In the genomic region with DNA sequence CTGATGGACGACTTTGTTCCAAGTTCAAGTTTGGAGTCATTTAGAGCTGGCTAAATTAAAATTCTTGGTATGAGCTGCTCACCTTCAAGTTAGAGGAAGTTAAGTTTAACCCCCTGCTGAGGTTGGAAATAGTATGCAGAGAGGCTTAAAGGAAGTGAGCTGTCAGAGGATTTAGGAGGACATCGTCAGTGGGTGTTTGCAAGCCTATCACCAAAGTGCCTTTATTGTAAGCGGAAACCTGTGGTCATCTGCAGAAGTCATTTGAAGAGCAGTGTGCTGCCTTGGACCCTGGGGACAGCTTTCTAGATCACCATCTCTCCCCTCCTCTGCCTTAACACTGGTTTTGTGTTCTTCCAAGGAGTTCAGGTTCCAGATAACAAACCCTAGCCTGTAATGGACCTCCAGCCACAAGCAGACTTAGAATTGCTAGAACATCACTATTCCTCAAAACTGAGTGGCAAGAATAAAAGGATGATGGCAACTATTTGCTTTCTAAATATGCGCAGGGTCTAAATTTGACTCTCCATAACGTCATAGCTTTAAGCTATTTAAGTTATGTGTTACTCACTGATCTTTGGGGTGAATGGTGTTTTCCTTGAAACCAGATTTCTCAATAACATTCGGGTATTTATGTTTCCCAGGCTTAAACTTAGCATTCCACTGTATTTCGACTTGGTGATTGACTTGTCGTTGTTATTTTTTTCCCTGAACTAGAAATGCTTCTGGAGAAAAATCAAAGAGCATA, we compare ENCODE assay signal across 1 cellular context.
TF ChIP-seq lines count a peak whose summit lies in the region.

No MANE protein-coding gene starts in this region.

TF ChIP-seq in GM12878, 131 proteins besides CTCF, POLR2A, EP300 and RAD21:
- TF ChIP-seq, protein P1, sequence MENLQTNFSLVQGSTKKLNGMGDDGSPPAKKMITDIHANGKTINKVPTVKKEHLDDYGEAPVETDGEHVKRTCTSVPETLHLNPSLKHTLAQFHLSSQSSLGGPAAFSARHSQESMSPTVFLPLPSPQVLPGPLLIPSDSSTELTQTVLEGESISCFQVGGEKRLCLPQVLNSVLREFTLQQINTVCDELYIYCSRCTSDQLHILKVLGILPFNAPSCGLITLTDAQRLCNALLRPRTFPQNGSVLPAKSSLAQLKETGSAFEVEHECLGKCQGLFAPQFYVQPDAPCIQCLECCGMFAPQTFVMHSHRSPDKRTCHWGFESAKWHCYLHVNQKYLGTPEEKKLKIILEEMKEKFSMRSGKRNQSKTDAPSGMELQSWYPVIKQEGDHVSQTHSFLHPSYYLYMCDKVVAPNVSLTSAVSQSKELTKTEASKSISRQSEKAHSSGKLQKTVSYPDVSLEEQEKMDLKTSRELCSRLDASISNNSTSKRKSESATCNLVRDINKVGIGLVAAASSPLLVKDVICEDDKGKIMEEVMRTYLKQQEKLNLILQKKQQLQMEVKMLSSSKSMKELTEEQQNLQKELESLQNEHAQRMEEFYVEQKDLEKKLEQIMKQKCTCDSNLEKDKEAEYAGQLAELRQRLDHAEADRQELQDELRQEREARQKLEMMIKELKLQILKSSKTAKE (IDR thresholded peaks at IDR 0.05; ENCODE audit: low read depth, poor library complexity, severe bottlenecking): no peak
- TF ChIP-seq SPI1 (IDR thresholded peaks at IDR 0.05; ENCODE audit: borderline replicate concordance, insufficient read depth, low read depth, low read length) (no peak), ATF7 (IDR thresholded peaks at IDR 0.05; ENCODE audit: low read depth) (no peak), ZNF217 (IDR thresholded peaks at IDR 0.05) (no peak), RFX5 (IDR thresholded peaks at IDR 0.05; ENCODE audit: low read depth, low read length) (no peak), BMI1 (IDR thresholded peaks at IDR 0.05; ENCODE audit: borderline replicate concordance) (no peak), HDAC6 (IDR thresholded peaks at IDR 0.05; ENCODE audit: unreplicated experiment) (no peak), MYC (IDR thresholded peaks at IDR 0.05; ENCODE audit: insufficient read depth, insufficient read length, insufficient replicate concordance, low read length, severe bottlenecking) (no peak), FOXM1 (IDR thresholded peaks at IDR 0.05; ENCODE audit: low read depth, low read length) (no peak), ZNF384 (IDR thresholded peaks at IDR 0.05; ENCODE audit: borderline replicate concordance, low read depth, low read length) (no peak), CBX3 (IDR thresholded peaks at IDR 0.05; ENCODE audit: borderline replicate concordance, low read depth) (no peak)
TF ChIP-seq in GM12878: peak in this region for 0.
